ENCODE assay signal across 8 cellular contexts in the genomic region with DNA sequence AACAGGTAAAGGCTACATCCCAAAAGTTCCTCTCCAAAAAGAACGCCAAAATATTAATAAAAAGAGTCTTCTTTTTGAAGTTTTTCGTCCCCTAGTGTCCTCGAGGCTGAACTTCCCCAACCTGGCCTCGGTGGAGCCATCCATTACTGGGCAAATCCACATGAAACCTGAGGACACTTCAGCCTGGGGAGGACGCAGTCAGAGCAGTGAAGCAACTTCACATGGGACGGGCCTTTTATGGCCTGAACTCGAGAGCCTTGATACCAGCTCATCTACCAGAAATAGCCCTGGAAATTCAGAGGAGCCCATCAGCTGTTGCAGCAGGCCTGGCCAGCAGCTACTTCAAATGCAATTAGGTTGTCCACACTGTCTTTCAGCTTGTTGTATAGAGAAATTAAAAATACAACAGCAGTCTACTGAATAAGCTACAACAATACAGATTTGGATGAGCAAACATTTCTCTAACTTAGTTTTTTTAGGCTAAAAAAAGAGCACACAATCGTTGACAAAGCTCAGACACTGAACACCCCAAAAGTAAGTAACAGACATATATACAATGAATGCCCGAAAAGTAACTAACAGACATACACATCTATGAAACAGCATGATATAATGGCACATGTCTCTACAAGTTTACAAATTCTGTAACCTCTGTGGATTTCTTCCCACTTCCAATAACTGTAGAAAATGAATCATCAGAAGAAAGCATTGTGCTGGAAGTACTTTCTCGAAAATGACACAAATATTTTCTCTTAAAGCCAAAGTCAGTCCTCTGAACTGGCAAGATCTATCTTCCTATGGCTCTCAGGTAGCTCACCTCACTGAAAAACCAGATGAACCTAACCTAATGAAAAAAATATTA. TPM values are rescaled to one million over a fixed set of nuclear protein-coding genes. Genes with fewer than 3 reads are reported as not detected.
DNase-seq lines count a peak whose midpoint lies in the region; ATAC-seq, FAIRE-seq and TF ChIP-seq lines count a peak whose summit lies in the region.

SVIL (minus strand) TSS at position 208 of the 862 bp plus-strand sequence. CDS start 79,913 bp downstream, outside the sequence.

- H3K36me3 ChIP-seq in H7 (replicated peaks; ENCODE audit: control insufficient read depth, insufficient read depth, low read length): no peaks in the 10 kb centered on the region
- H3K36me3 ChIP-seq in pancreas: no peaks in the 10 kb centered on the region

- TF ChIP-seq CTCF in pancreas (IDR thresholded peaks at IDR 0.05): no peak

- H3K9me3 Mint-ChIP-seq in T-cell: no peaks in the 10 kb centered on the region

- no peaks in the 10 kb centered on the region for H3K9me3 ChIP-seq in pancreas

- 60 to 62% methylated on average over 10 of the region's 10 CpGs for WGBS in pancreas, 2 donors

- intact Hi-C loops in pancreas (cut with DNase I): no loop called here

- H3K27me3 Mint-ChIP-seq in T-cell: no peaks in the 10 kb centered on the region

- ATAC-seq in T-cell (replicated peaks in 1 of 4) (no peak), pancreas (peak in 3 of 4 donors; percentile 50 to 54 (median 51)), HG02938 (IDR thresholded peaks at IDR 0.05; ENCODE audit: unreplicated experiment) (no peak)

- 0 out of 2 replicates have a peak within 1 kb of the TSS, but pooled peaks have one; percentile 4 for H3K4me3 ChIP-seq in H7 (ENCODE audit: insufficient read depth, low read depth, low read length)
- peak within 1 kb of the TSS in 1 of 4 donors; percentile 3 for H3K4me3 ChIP-seq in pancreas

- no peak for TF ChIP-seq POLR2A in GM12891 (IDR thresholded peaks at IDR 0.05; ENCODE audit: low read depth, low read length)

- H3K4me1 Mint-ChIP-seq in T-cell: peaks cover 47 to 56% (median 56%) of the 10 kb centered on the region in 3 donors

- peaks cover 0 to 25% (median 18%) of the 10 kb centered on the region in 3 donors for H3K4me1 ChIP-seq in pancreas

- POLR2A ChIA-PET in T-cell (lab: Charles Lee): interaction anchor here in 1 of 2 donors (0.7 to 1.4 kb wide), 2 partner anchors 8 to 23 kb away, joined by 5 read pairs; no protein-coding TSS in a partner anchor

- peak within 1 kb of the TSS; percentile 24 to 48 (median 46) for H3K4me3 Mint-ChIP-seq in T-cell

- peak within 1 kb of the TSS in 2 of 4 donors; percentile 72 to 81 for H3K27ac ChIP-seq in pancreas

- DNase-seq in H7 (no peak), T-cell (no peak), glomerular endothelial cell (ENCODE audit: extremely low read depth, low read depth, low spot score) (no peak), pancreas (no peak), UCSD-AML1 (lab: John Stamatoyannopoulos, UW; ENCODE audit: unreplicated experiment) (no peak), DMS114 treated with DMSO at 0.1 percent for 48 hours (lab: John Stamatoyannopoulos, UW; ENCODE audit: unreplicated experiment) (no peak), GM12891 (ENCODE audit: insufficient read length, low spot score) (no peak)

- CTCF ChIA-PET in T-cell (lab: Charles Lee): interaction anchor here in 1 of 2 donors (0.7 to 1.2 kb wide), 2 partner anchors 22 to 105 kb away, joined by 3 read pairs; no protein-coding TSS in a partner anchor

- peak within 1 kb of the TSS; percentile 72 to 89 for H3K27ac Mint-ChIP-seq in T-cell

- peaks cover 11% of the 10 kb centered on the region for H3K36me3 Mint-ChIP-seq in T-cell

- FAIRE-seq in pancreas (lab: Jason Lieb, UNC) (peak; percentile 37), GM12891 (lab: Jason Lieb, UNC) (no peak)

- no peaks in the 10 kb centered on the region for H3K27me3 ChIP-seq in H7 (ENCODE audit: control insufficient read depth, insufficient read depth, low read length)
- no peaks in the 10 kb centered on the region for H3K27me3 ChIP-seq in pancreas

TF ChIP-seq in GM12891, 5 proteins besides CTCF, POLR2A, EP300 and RAD21:
- TF ChIP-seq POLR2AphosphoS5 (IDR thresholded peaks at IDR 0.05; ENCODE audit: low read depth, low read length): no peak
- TF ChIP-seq POU2F2 (IDR thresholded peaks at IDR 0.05; ENCODE audit: low read depth, low read length): no peak
- TF ChIP-seq SPI1 (IDR thresholded peaks at IDR 0.05; ENCODE audit: low read depth, low read length): no peak
- no peak for TF ChIP-seq PAX5 (IDR thresholded peaks at IDR 0.05; ENCODE audit: insufficient read depth, low read length, severe bottlenecking)
- TF ChIP-seq TAF1 (IDR thresholded peaks at IDR 0.05; ENCODE audit: low read depth, low read length): no peak

RNA-seq across cellular contexts. Expression of gene SVIL, which starts in this region (rescaled TPM):
- total RNA-seq in H7 (2014; rRNA removed; shearing (Covaris generic)): 14.5 and 17.2 TPM in 2 replicates
- total RNA-seq in T-cell (10 to 100 TPM; 17.4 to 45.6 (median 19.6) TPM), glomerular endothelial cell (122 and 126 TPM in 2 replicates), pancreas (10 to 100 TPM; 19.7 to 53.8 (median 24.8) TPM)
- 1 to 10 TPM; 8.6 to 9.5 TPM for polyA plus RNA-seq in pancreas
- 0.27 TPM for polyA plus RNA-seq in GM12891 (2012; ENCODE audit: low read depth, missing spikeins)

Comparison
In these comparisons a context has a peak if more than half of its experiments do, and no peak if none do; other contexts are left out.
1. ATAC-seq: peak in pancreas (3 of 4); none in T-cell (0 of 4) and HG02938 (single experiment).